In genomic region chr4:184450045-184450444, GRCh38 we compare ENCODE assay signal across 8 cellular contexts. TPM values are rescaled to one million over a fixed set of nuclear protein-coding genes. Genes with fewer than 3 reads are reported as not detected.
DNase-seq lines count a peak whose midpoint lies in the region; ATAC-seq, FAIRE-seq and TF ChIP-seq lines count a peak whose summit lies in the region.

No MANE protein-coding gene starts in this region.

- H3K79me2 ChIP-seq in HepG2 (ENCODE audit: insufficient read depth, low read length) (peaks cover 78% of the 10 kb centered on the region), mammary epithelial cell (ENCODE audit: insufficient read depth, low read length) (peaks cover 93% of the 10 kb centered on the region)

- WGBS in liver = 61% methylated on average over 5 of the region's 5 CpGs
- 81% methylated on average over 5 of the region's 5 CpGs for WGBS in HepG2 (ENCODE audit: low lambda C conversion rate)
- 32% methylated on average over 5 of the region's 5 CpGs for WGBS in mammary epithelial cell (ENCODE audit: low coverage, missing lambda C conversion rate)
- 50 to 71% methylated on average over 5 of the region's 5 CpGs for WGBS in lung, 2 donors

- POLR2A ChIA-PET in HepG2 (lab: Yijun Ruan, JAX) = no interaction called here

- ATAC-seq in HepG2 (no peak), lung (ENCODE audit: insufficient read depth, low FRiP score) (no peak), GM19023 (IDR thresholded peaks at IDR 0.05; ENCODE audit: unreplicated experiment) (no peak), HG03565 (IDR thresholded peaks at IDR 0.05; ENCODE audit: unreplicated experiment) (no peak), HG02884 (IDR thresholded peaks at IDR 0.05; ENCODE audit: unreplicated experiment) (no peak)

- H2AFZ ChIP-seq in HepG2 (ENCODE audit: low read length) (no peak overlapping the region), mammary epithelial cell (ENCODE audit: low read depth, low read length) (no peak overlapping the region)

- intact Hi-C loops in HepG2 (cut with micrococcal nuclease; ENCODE audit: unreplicated experiment) (no loop called here), mammary epithelial cell (cut with micrococcal nuclease) (no loop called here)

- H3K9me3 ChIP-seq in liver (ENCODE audit: control insufficient read depth in 4 of 4, low read length in 3 of 4) (no peaks in the 10 kb centered on the region), HepG2 (ENCODE audit: low read length) (no peaks in the 10 kb centered on the region), mammary epithelial cell (replicated peaks; ENCODE audit: insufficient read depth, low read length) (no peaks in the 10 kb centered on the region), lung (ENCODE audit: control insufficient read depth in 2 of 2, insufficient read depth in 1 of 2, low read length in 1 of 2) (no peaks in the 10 kb centered on the region)

- DNase-seq in HepG2 (ENCODE audit: low spot score) (no peak), mammary epithelial cell (peak; percentile 39), lung (ENCODE audit: low spot score) (no peak), CD1c-positive myeloid dendritic cell (ENCODE audit: extremely low spot score) (no peak)

- H3K4me2 ChIP-seq in HepG2 (ENCODE audit: low read depth, low read length) = no peak overlapping the region
- H3K4me2 ChIP-seq in mammary epithelial cell (ENCODE audit: insufficient read depth, low read depth, low read length) = peak overlapping the region; percentile 55

- TF ChIP-seq CTCF in liver (IDR thresholded peaks at IDR 0.05; ENCODE audit: low read depth, low read length, missing input control) (no peak), HepG2 (CRISPR knock-in tag; IDR thresholded peaks at IDR 0.05) (no peak), mammary epithelial cell (conservative IDR thresholded peaks at IDR 0.05 in 1 of 2, IDR thresholded peaks at IDR 0.05 in 1 of 2; ENCODE audit: extremely low read depth in 1 of 2, insufficient read depth in 1 of 2, low read depth in 1 of 2, low read length in 2 of 2) (no peak), lung (IDR thresholded peaks at IDR 0.05; ENCODE audit: control extremely low read depth, extremely low read depth) (no peak)

- no peak overlapping the region for H3K4me3 ChIP-seq in liver (ENCODE audit: low read depth in 1 of 3, low read length in 3 of 3)
- no peak overlapping the region for H3K4me3 ChIP-seq in HepG2 (replicated peaks in 1 of 3; ENCODE audit: insufficient read depth in 1 of 3, low read depth in 2 of 3, low read length in 3 of 3)
- H3K4me3 ChIP-seq in mammary epithelial cell (replicated peaks in 1 of 3; ENCODE audit: insufficient read depth in 1 of 3, low read depth in 2 of 3, low read length in 3 of 3) = no peak overlapping the region
- H3K4me3 ChIP-seq in lung = no peak overlapping the region

- TF ChIP-seq POLR2A in HepG2 (IDR thresholded peaks at IDR 0.05; ENCODE audit: insufficient read depth in 1 of 2, low read depth in 2 of 2, low read length in 2 of 2) = no peak

- dilution Hi-C loops in mammary epithelial cell (cut with HindIII; ENCODE audit: low sequenced_read_pairs) = no loop called here

- peaks cover 2 to 63% (median 56%) of the 10 kb centered on the region in 4 donors for H3K4me1 ChIP-seq in liver (ENCODE audit: control insufficient read depth in 4 of 4, insufficient read depth in 4 of 4, low read length in 3 of 4)
- peaks cover 28% of the 10 kb centered on the region for H3K4me1 ChIP-seq in HepG2 (ENCODE audit: insufficient read depth, low read length)
- H3K4me1 ChIP-seq in mammary epithelial cell (ENCODE audit: insufficient read depth, low read length) = peaks cover 25% of the 10 kb centered on the region
- peaks cover 21 to 62% of the 10 kb centered on the region in 2 donors for H3K4me1 ChIP-seq in lung (ENCODE audit: control insufficient read depth in 2 of 2, insufficient read depth in 2 of 2, low read length in 2 of 2)

- H3K27ac ChIP-seq in liver (ENCODE audit: low read depth in 1 of 2, low read length in 2 of 2) (peak overlapping the region; percentile 79 to 85), HepG2 (ENCODE audit: extremely low read length, insufficient read depth, low read length) (no peak overlapping the region), mammary epithelial cell (ENCODE audit: insufficient read depth, low read depth, low read length) (no peak overlapping the region), lung (ENCODE audit: low read depth in 1 of 2, low read length in 1 of 2) (peak overlapping the region; percentile 41 to 56)

- CTCF ChIA-PET in HepG2 (lab: Yijun Ruan, JAX; ENCODE audit: low intra/inter-chr PET ratio, low total read pairs) (no interaction called here), mammary epithelial cell (lab: Charles Lee; ENCODE audit: low non-redundant PET) (no interaction called here)

- H4K20me1 ChIP-seq in HepG2 (ENCODE audit: insufficient read depth, low read length) (peaks cover 26% of the 10 kb centered on the region), mammary epithelial cell (ENCODE audit: insufficient read depth, low read length) (no peaks in the 10 kb centered on the region)

- H3K9ac ChIP-seq in liver (ENCODE audit: low read depth in 1 of 2, low read length in 2 of 2) = no peak overlapping the region
- H3K9ac ChIP-seq in HepG2 (ENCODE audit: insufficient read depth, low read depth, low read length) = no peak overlapping the region
- H3K9ac ChIP-seq in mammary epithelial cell (ENCODE audit: insufficient read depth, low read length) = no peak overlapping the region

- no peak for FAIRE-seq in HepG2 (lab: Jason Lieb, UNC)

- H3K27me3 ChIP-seq in liver (ENCODE audit: control insufficient read depth in 4 of 4, insufficient read depth in 4 of 4, low read length in 3 of 4) = no peaks in the 10 kb centered on the region
- no peaks in the 10 kb centered on the region for H3K27me3 ChIP-seq in HepG2 (ENCODE audit: control insufficient read depth in 1 of 2, insufficient read depth in 2 of 2, low read length in 2 of 2)
- H3K27me3 ChIP-seq in mammary epithelial cell (ENCODE audit: insufficient read depth, low read length) = no peaks in the 10 kb centered on the region
- H3K27me3 ChIP-seq in lung (ENCODE audit: control insufficient read depth, insufficient read depth) = no peaks in the 10 kb centered on the region

- H3K36me3 ChIP-seq in liver (ENCODE audit: control insufficient read depth in 4 of 4, insufficient read depth in 3 of 4, low read depth in 1 of 4, low read length in 3 of 4) (peaks cover 0 to 2% (median 0%) of the 10 kb centered on the region in 4 donors), HepG2 (replicated peaks in 1 of 2; ENCODE audit: control insufficient read depth in 1 of 2, insufficient read depth in 2 of 2, low read length in 2 of 2) (peaks cover 0 to 7% of the 10 kb centered on the region in 2 experiments; a peak in 2 of 5 replicates), mammary epithelial cell (ENCODE audit: insufficient read depth, low read length) (no peaks in the 10 kb centered on the region), lung (ENCODE audit: control insufficient read depth in 2 of 2, insufficient read depth in 2 of 2, low read length in 2 of 2) (no peaks in the 10 kb centered on the region)

- TF ChIP-seq RAD21 in liver (IDR thresholded peaks at IDR 0.05) (no peak), HepG2 (CRISPR knock-in tag; IDR thresholded peaks at IDR 0.05) (no peak)

- TF ChIP-seq EP300 in HepG2 (IDR thresholded peaks at IDR 0.05; ENCODE audit: low read depth in 2 of 2, low read length in 2 of 2) = no peak
- no peak for TF ChIP-seq EP300 in HepG2 (CRISPR knock-in tag; IDR thresholded peaks at IDR 0.05; ENCODE audit: borderline replicate concordance)

- BruUV-seq in HepG2 (replicated peaks; lab: Mats Ljungman, UMichigan) (no TSS peak), mammary epithelial cell (replicated peaks; lab: Mats Ljungman, UMichigan) (no TSS peak)

- in situ Hi-C loops in HepG2 (cut with HindIII; ENCODE audit: extremely low pct_ligation_motif_present, low pct_unique_long_range_greater_than_20kb) = no loop called here
- in situ Hi-C loops in mammary epithelial cell (cut with MboI; ENCODE audit: low sequenced_read_pairs in 2 of 2) = no loop called here

TF ChIP-seq in liver, 16 proteins besides CTCF, POLR2A, EP300 and RAD21 (continues in another document):
- no peak for TF ChIP-seq TAF1 (conservative IDR thresholded peaks at IDR 0.05)
- TF ChIP-seq FOXA2 (IDR thresholded peaks at IDR 0.05) = no peak
- TF ChIP-seq GABPA (IDR thresholded peaks at IDR 0.05 in 1 of 2, conservative IDR thresholded peaks at IDR 0.05 in 1 of 2) = no peak
- TF ChIP-seq JUND (IDR thresholded peaks at IDR 0.05) = peak; percentile 43 to 50

TF ChIP-seq in HepG2, 621 proteins besides CTCF, POLR2A, EP300 and RAD21 (continues in another document):
- no peak for TF ChIP-seq HDAC2 (CRISPR knock-in tag; IDR thresholded peaks at IDR 0.05)
- TF ChIP-seq PAX8 (CRISPR knock-in tag; IDR thresholded peaks at IDR 0.05; ENCODE audit: borderline replicate concordance) = no peak

RNA-seq across cellular contexts. Expression of gene IRF2, which starts 24.3 kb away (rescaled TPM):
- total RNA-seq in liver (10 to 100 TPM; 24.4 to 25.5 TPM), HepG2 (2016; rRNA removed; fragmentation: Illumina TruSeq; extraction: Trizol) (15.5 and 24.8 TPM in 2 replicates), mammary epithelial cell (10 to 100 TPM; 22.0 to 23.3 TPM), lung (10 to 100 TPM; 30.7 to 65.8 TPM)
- polyA plus RNA-seq in liver (10 to 100 TPM; 12.9 to 20.1 TPM), HepG2 (2011; rRNA removed) (26.0 and 28.8 TPM in 2 replicates), mammary epithelial cell (24.1 TPM), lung (10 to 100 TPM; 16.4 to 55.4 TPM)
- total RNA-seq in HepG2 (2016; cell fraction: cytosol; rRNA removed; fragmentation: Illumina TruSeq; extraction: Trizol; ENCODE audit: low read depth) = 5.4 TPM in 2 replicates
- 17.9 and 20.9 TPM in 2 replicates for total RNA-seq in HepG2 (2016; cell fraction: insoluble cytoplasmic fraction; rRNA removed; fragmentation: Illumina TruSeq; extraction: Trizol)
- total RNA-seq in HepG2 (2016; cell fraction: membrane; rRNA removed; fragmentation: Illumina TruSeq; extraction: Trizol) = 7.7 and 9.9 TPM in 2 replicates
- 17.7 and 22.0 TPM in 2 replicates for total RNA-seq in HepG2 (2016; cell fraction: nucleus; rRNA removed; fragmentation: Illumina TruSeq; extraction: Trizol)
- polyA plus RNA-seq in HepG2 (2011; cell fraction: cytosol; rRNA removed) = 21.1 and 25.7 TPM in 2 replicates
- polyA plus RNA-seq in HepG2 (2011; cell fraction: nucleus; rRNA removed) = 16.4 and 17.7 TPM in 2 replicates
- polyA plus RNA-seq in HepG2 (2012) = 21.7 and 29.0 TPM in 2 replicates
- 1.6 and 1.8 TPM in 2 replicates for polyA plus RNA-seq in HepG2 (2016; cell fraction: cytosol; fragmentation: Illumina TruSeq; extraction: Trizol; ENCODE audit: low read depth)
- polyA plus RNA-seq in HepG2 (2016; cell fraction: insoluble cytoplasmic fraction; fragmentation: Illumina TruSeq; extraction: Trizol; ENCODE audit: low read depth) = 24.7 and 29.5 TPM in 2 replicates
- polyA plus RNA-seq in HepG2 (2016; cell fraction: membrane; fragmentation: Illumina TruSeq; extraction: Trizol; ENCODE audit: low read depth) = 4.4 and 4.5 TPM in 2 replicates
- 14.4 and 16.3 TPM in 2 replicates for polyA plus RNA-seq in HepG2 (2016; cell fraction: nucleus; fragmentation: Illumina TruSeq; extraction: Trizol; ENCODE audit: insufficient read depth, low read depth)
- 18.1 and 29.1 TPM in 2 replicates for polyA minus RNA-seq in HepG2 (2011; rRNA and poly(A)+ RNA removed; ENCODE audit: low replicate concordance)
- 29.9 and 31.0 TPM in 2 replicates for polyA minus RNA-seq in HepG2 (2011; cell fraction: cytosol; rRNA and poly(A)+ RNA removed)
- polyA minus RNA-seq in HepG2 (2011; cell fraction: nucleus; rRNA and poly(A)+ RNA removed) = 43.4 and 57.2 TPM in 2 replicates
- 31.3 TPM for polyA minus RNA-seq in mammary epithelial cell

Comparison
In these comparisons a context has a peak if more than half of its experiments do, and no peak if none do; other contexts are left out.
1. H3K27ac ChIP-seq: peak in liver (2 of 2) and lung (2 of 2); none in HepG2 (single experiment) and mammary epithelial cell (single experiment).